In the genomic region with DNA sequence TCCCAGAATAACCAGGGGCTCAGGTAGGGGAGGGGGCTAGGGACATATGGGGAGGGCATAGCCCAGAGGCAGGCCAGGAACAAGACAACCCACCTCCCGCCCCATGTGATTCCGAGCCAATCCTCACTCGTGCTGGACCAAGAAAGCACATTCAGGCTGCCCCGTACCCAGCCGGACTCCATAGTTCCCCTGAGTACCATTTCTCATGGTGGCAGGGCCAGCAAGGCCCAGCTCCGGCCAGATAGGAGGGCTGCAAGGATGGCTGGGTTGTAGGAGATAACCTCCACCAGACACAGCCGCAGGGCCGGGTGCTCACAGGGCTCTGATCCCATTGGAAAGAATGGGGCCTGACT, we compare ENCODE assay signal across 12 cellular contexts. TPM values are rescaled to one million over a fixed set of nuclear protein-coding genes. Genes with fewer than 3 reads are reported as not detected.
DNase-seq lines count a peak whose midpoint lies in the region; ATAC-seq and TF ChIP-seq lines count a peak whose summit lies in the region.
"Had no signal": no experiment of that assay in that cellular context is flagged by ENCODE, and none has a peak within 500 bp of the region (broad histone marks: within the 10 kb centered on the region; RNA-seq: fewer than 3 reads in every experiment).

No MANE protein-coding gene starts in this region.

- peak overlapping the region; percentile 33 to 73 (median 57); a peak in 20 of 22 replicates for H3K9ac ChIP-seq in BLaER1 treated with 17β-estradiol and CSF1 and Interleukin-3, amounts not matched to agents 10 nM and 100 nM
- no peak overlapping the region for H3K9ac ChIP-seq in IMR-90 (ENCODE audit: low read depth, low read length)

- peak overlapping the region; percentile 71 to 92 (median 78) for H3K4me2 ChIP-seq in BLaER1 treated with 17β-estradiol and CSF1 and Interleukin-3, amounts not matched to agents 10 nM and 100 nM
- H3K4me2 ChIP-seq in IMR-90 (ENCODE audit: low read depth, low read length): no peak overlapping the region

- no peaks in the 10 kb centered on the region for H3K9me3 Mint-ChIP-seq in osteocyte (ENCODE audit: unreplicated experiment)
- H3K9me3 Mint-ChIP-seq: activated CD4-positive, alpha-beta T cell treated with anti-CD3 and anti-CD28 coated beads, Interleukin-2, amount 10 ng/mL, durations not matched to agents 24 days and 14 days had no signal

- peak overlapping the region; percentile 80; the same call in 1 of the 2 replicates for H2BK20ac ChIP-seq in IMR-90 (ENCODE audit: low read depth, low read length)

- H3K27me3 ChIP-seq in BLaER1 treated with 17β-estradiol and CSF1 and Interleukin-3, amounts not matched to agents 10 nM and 100 nM: no peaks in the 10 kb centered on the region
- no peaks in the 10 kb centered on the region for H3K27me3 ChIP-seq in IMR-90 (ENCODE audit: control insufficient read depth, insufficient read depth, low read length)

- intact Hi-C loops in IMR-90 (cut with micrococcal nuclease): loop anchor here (2.0 kb wide), 1 partner anchor 16 kb away; no protein-coding TSS in a partner anchor

- TF ChIP-seq POLR2A in IMR-90 (IDR thresholded peaks at IDR 0.05; ENCODE audit: low read depth, low read length): no peak

- no peaks in the 10 kb centered on the region for H3K9me3 ChIP-seq in BLaER1 treated with 17β-estradiol and CSF1 and Interleukin-3, amounts not matched to agents 10 nM and 100 nM (replicated peaks in 1 of 11)
- H3K9me3 ChIP-seq in IMR-90 (ENCODE audit: control insufficient read depth, insufficient read depth, low read length): no peaks in the 10 kb centered on the region

- H3K23ac ChIP-seq in IMR-90 (ENCODE audit: low read depth, low read length): peak overlapping the region; percentile 76

- POLR2A ChIA-PET in IMR-90 (lab: Charles Lee; ENCODE audit: unreplicated experiment): no interaction called here

- peaks cover 0 to 75% (median 7%) of the 10 kb centered on the region in 11 experiments; a peak in 10 of 22 replicates for H4K20me1 ChIP-seq in BLaER1 treated with 17β-estradiol and CSF1 and Interleukin-3, amounts not matched to agents 10 nM and 100 nM
- H4K20me1 ChIP-seq in IMR-90 (ENCODE audit: insufficient read depth, low read length): peaks cover 6% of the 10 kb centered on the region; the same call in 1 of the 2 replicates

- CTCF ChIA-PET in IMR-90 (lab: Yijun Ruan, JAX): interaction anchor here (0.6 kb wide), 1 partner anchor 338 kb away, joined by 3 read pairs; no protein-coding TSS in a partner anchor

- H3K18ac ChIP-seq in IMR-90 (ENCODE audit: low read depth, low read length): peak overlapping the region; percentile 30; the same call in 1 of the 2 replicates

- H3K27ac Mint-ChIP-seq in osteocyte (ENCODE audit: unreplicated experiment): peak overlapping the region; percentile 71

- peak overlapping the region; percentile 18; the same call in 1 of the 3 replicates for H2BK15ac ChIP-seq in IMR-90 (ENCODE audit: low read depth, low read length)

- no peak for DNase-seq in IMR-90
- DNase-seq in osteocyte (ENCODE audit: extremely low spot score, unreplicated experiment): no peak
- no peak for DNase-seq in stimulated activated CD4-positive, alpha-beta T cell treated with anti-CD3 and anti-CD28 coated beads, Interleukin-4, amount 100 ng/mL, for 4 hours
- no peak for DNase-seq in RPMI8226
- DNase-seq in stimulated activated CD4-positive, alpha-beta T cell treated with anti-CD3 and anti-CD28 coated beads, Interleukin-2, amount 100 ng/mL, for 48 hours: no peak
- DNase-seq in COR-L47 (lab: John Stamatoyannopoulos, UW): no peak
- DNase-seq: activated CD4-positive, alpha-beta T cell treated with anti-CD3 and anti-CD28 coated beads, Interleukin-2, amount 10 ng/mL, durations not matched to agents 24 days and 14 days; activated effector memory CD4-positive, alpha-beta T cell treated with anti-CD3 and anti-CD28 coated beads, Interleukin-2, amount 50 U/mL, for 16 hours; KBM-7 had no signal

- no TSS peak for BruUV-seq in IMR-90 (replicated peaks; lab: Mats Ljungman, UMichigan)

- H3K36me3 Mint-ChIP-seq in osteocyte (ENCODE audit: unreplicated experiment): no peaks in the 10 kb centered on the region

- H3K4me3 ChIP-seq in BLaER1 treated with 17β-estradiol and CSF1 and Interleukin-3, amounts not matched to agents 10 nM and 100 nM: no peak overlapping the region
- no peak overlapping the region for H3K4me3 ChIP-seq in IMR-90 (ENCODE audit: insufficient read depth, low read depth, low read length)

- no peak for TF ChIP-seq CTCF in IMR-90 (conservative IDR thresholded peaks at IDR 0.05; ENCODE audit: low read depth, low read length)
- no peak for TF ChIP-seq CTCF in osteocyte (IDR thresholded peaks at IDR 0.05)

- dilution Hi-C loops in IMR-90 (cut with HindIII; ENCODE audit: low sequenced_read_pairs, unreplicated experiment): no loop called here

- WGBS in IMR-90 (ENCODE audit: extremely low coverage in 2 of 2, insufficient read length in 1 of 2), 2 experiments: 80% methylated on average over 1 of the region's 8 CpGs; no CpG with 5 or more reads in 1 of the 2 experiments

- TF ChIP-seq RAD21 in IMR-90 (IDR thresholded peaks at IDR 0.05; ENCODE audit: low read length): no peak

- peaks cover 25% of the 10 kb centered on the region for H3K4me1 Mint-ChIP-seq in osteocyte (ENCODE audit: unreplicated experiment)

- peak overlapping the region; percentile 54 for H2AFZ ChIP-seq in IMR-90 (replicated peaks; ENCODE audit: low read length, poor library complexity)

- no peak overlapping the region; the same call in 1 of the 2 replicates for H3K56ac ChIP-seq in IMR-90 (ENCODE audit: extremely low read depth, insufficient read depth, low read length)

- H3K4me3 Mint-ChIP-seq in osteocyte (ENCODE audit: unreplicated experiment): no peak overlapping the region
- H3K4me3 Mint-ChIP-seq: activated CD4-positive, alpha-beta T cell treated with anti-CD3 and anti-CD28 coated beads, Interleukin-2, amount 10 ng/mL, durations not matched to agents 24 days and 14 days had no signal

- H2BK120ac ChIP-seq in IMR-90 (ENCODE audit: low read depth, low read length): peak overlapping the region; percentile 82

- H3K27me3 Mint-ChIP-seq in osteocyte (ENCODE audit: unreplicated experiment): no peaks in the 10 kb centered on the region
- H3K27me3 Mint-ChIP-seq: activated CD4-positive, alpha-beta T cell treated with anti-CD3 and anti-CD28 coated beads, Interleukin-2, amount 10 ng/mL, durations not matched to agents 24 days and 14 days had no signal

- H3K79me1 ChIP-seq in IMR-90 (ENCODE audit: low read depth in 1 of 2, low read length in 2 of 2): peaks cover 26 to 94% of the 10 kb centered on the region in 2 experiments; a peak in 3 of 4 replicates

- H3K36me3 ChIP-seq in BLaER1 treated with 17β-estradiol and CSF1 and Interleukin-3, amounts not matched to agents 10 nM and 100 nM: peaks cover 0 to 13% (median 0%) of the 10 kb centered on the region in 11 experiments; a peak in 5 of 22 replicates
- H3K36me3 ChIP-seq in IMR-90 (ENCODE audit: control insufficient read depth, insufficient read depth, low read length): no peaks in the 10 kb centered on the region

- H4K8ac ChIP-seq in IMR-90 (ENCODE audit: low read depth in 2 of 2, low read length in 2 of 2): peak overlapping the region; percentile 60 to 83; a peak in 3 of 4 replicates

- peak overlapping the region; percentile 91 for H3K4ac ChIP-seq in IMR-90 (ENCODE audit: low read depth, low read length)

- H3K27ac ChIP-seq in BLaER1 treated with 17β-estradiol and CSF1 and Interleukin-3, amounts not matched to agents 10 nM and 100 nM: peak overlapping the region in 10 of 11 experiments; percentile 27 to 86 (median 74); a peak in 19 of 22 replicates
- H3K27ac ChIP-seq in IMR-90 (ENCODE audit: insufficient read depth, low read length) (peak overlapping the region; percentile 65), cingulate gyrus (ENCODE audit: low read depth, low read length) (peak overlapping the region; percentile 99)

- H2AK9ac ChIP-seq in IMR-90 (replicated peaks; ENCODE audit: low read depth, low read length, poor library complexity): peak overlapping the region; percentile 10

- H2AK5ac ChIP-seq in IMR-90 (ENCODE audit: low read depth, low read length): peak overlapping the region; percentile 97

- in situ Hi-C loops in IMR-90 (cut with MboI; ENCODE audit: low sequenced_read_pairs): no loop called here

- peaks cover 77 to 96% (median 88%) of the 10 kb centered on the region in 10 experiments for H3K4me1 ChIP-seq in BLaER1 treated with 17β-estradiol and CSF1 and Interleukin-3, amounts not matched to agents 10 nM and 100 nM
- peaks cover 48% of the 10 kb centered on the region for H3K4me1 ChIP-seq in IMR-90 (ENCODE audit: control insufficient read depth, insufficient read depth, low read length)

- peak overlapping the region; percentile 90 for H2BK5ac ChIP-seq in IMR-90 (ENCODE audit: low read depth, low read length, poor library complexity, severe bottlenecking)

- no peak for ATAC-seq in IMR-90 (ENCODE audit: low read depth)

- peak overlapping the region; percentile 35 for H4K5ac ChIP-seq in IMR-90 (ENCODE audit: low read depth, low read length)

- peak overlapping the region; percentile 95 for H3K14ac ChIP-seq in IMR-90 (replicated peaks; ENCODE audit: low read depth, low read length)

- H3K9me1 ChIP-seq in IMR-90 (ENCODE audit: insufficient read depth, low read length): peaks cover 53% of the 10 kb centered on the region

- H4K91ac ChIP-seq in IMR-90 (ENCODE audit: insufficient read depth, low read depth, low read length): peak overlapping the region; percentile 90

TF ChIP-seq in IMR-90, 13 proteins besides CTCF, POLR2A, EP300 and RAD21 (continues in another document):
- TF ChIP-seq, protein P1, sequence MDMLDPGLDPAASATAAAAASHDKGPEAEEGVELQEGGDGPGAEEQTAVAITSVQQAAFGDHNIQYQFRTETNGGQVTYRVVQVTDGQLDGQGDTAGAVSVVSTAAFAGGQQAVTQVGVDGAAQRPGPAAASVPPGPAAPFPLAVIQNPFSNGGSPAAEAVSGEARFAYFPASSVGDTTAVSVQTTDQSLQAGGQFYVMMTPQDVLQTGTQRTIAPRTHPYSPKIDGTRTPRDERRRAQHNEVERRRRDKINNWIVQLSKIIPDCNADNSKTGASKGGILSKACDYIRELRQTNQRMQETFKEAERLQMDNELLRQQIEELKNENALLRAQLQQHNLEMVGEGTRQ (IDR thresholded peaks at IDR 0.05; ENCODE audit: low read depth, low read length): no peak

RNA-seq across cellular contexts. Expression of a gene that starts 11.4 kb away (rescaled TPM):
- total RNA-seq in IMR-90 (2012; rRNA removed): 27.8 and 30.5 TPM in 2 replicates
- 87.3 and 88.1 TPM in 2 replicates for polyA plus RNA-seq in IMR-90 (2012; rRNA removed)
- polyA plus RNA-seq in IMR-90 (2012; cell fraction: cytosol; rRNA removed): 46.2 and 68.0 TPM in 2 replicates
- polyA plus RNA-seq in IMR-90 (2012; cell fraction: nucleus; rRNA removed; ENCODE audit: low replicate concordance): 57.3 and 104 TPM in 2 replicates
- 0.37 and 0.51 TPM in 2 replicates for total RNA-seq in osteocyte

RNA-seq across cellular contexts. Expression of a gene that starts 38.6 kb away (rescaled TPM):
- total RNA-seq in IMR-90 (2012; rRNA removed): 57.8 and 68.1 TPM in 2 replicates
- polyA plus RNA-seq in IMR-90 (2012; rRNA removed): 78.4 and 80.1 TPM in 2 replicates
- polyA plus RNA-seq in IMR-90 (2012; cell fraction: cytosol; rRNA removed): 64.2 and 85.0 TPM in 2 replicates
- polyA plus RNA-seq in IMR-90 (2012; cell fraction: nucleus; rRNA removed; ENCODE audit: low replicate concordance): 21.3 and 32.0 TPM in 2 replicates
- 49.6 and 59.5 TPM in 2 replicates for total RNA-seq in osteocyte

RNA-seq across cellular contexts. Expression of a gene that starts 54.9 kb away (rescaled TPM):
- total RNA-seq in IMR-90 (2012; rRNA removed) (0.18 and 0.28 TPM in 2 replicates), osteocyte (not detected in 2 replicates)
- polyA plus RNA-seq in IMR-90 (2012; rRNA removed): 0.46 and 0.50 TPM in 2 replicates
- 0.17 and 0.60 TPM in 2 replicates for polyA plus RNA-seq in IMR-90 (2012; cell fraction: cytosol; rRNA removed)
- 0.23 and 0.26 TPM in 2 replicates for polyA plus RNA-seq in IMR-90 (2012; cell fraction: nucleus; rRNA removed; ENCODE audit: low replicate concordance)
- total RNA-seq: activated CD4-positive, alpha-beta T cell treated with anti-CD3 and anti-CD28 coated beads, Interleukin-2, amount 10 ng/mL, durations not matched to agents 24 days and 14 days; T-helper 1 cell treated with Interleukin-12 subunit alpha and Interleukin-12 subunit beta and Interleukin-4 antibody, amounts not matched to agents 30 ng/mL and 1 ng/mL, for 36 hours had no signal

Comparison
In these comparisons a context has a peak if more than half of its experiments do, and no peak if none do; other contexts are left out.
1. RNA of a gene that starts 11.4 kb away (total RNA-seq): 27.8 to 30.5 TPM in IMR-90; 0.37 to 0.51 TPM in osteocyte; every median in the first group is over 10 times any median in the second.
2. Peak in every context shown above with its lines, with median percentiles within 50 percentile points of each other: H3K27ac ChIP-seq.